ENCODE assay signal across 10 cellular contexts in genomic region chr19:11984986-11985385, GRCh38. TPM values are rescaled to one million over a fixed set of nuclear protein-coding genes. Genes with fewer than 3 reads are reported as not detected.
DNase-seq lines count a peak whose midpoint lies in the region; ATAC-seq and TF ChIP-seq lines count a peak whose summit lies in the region.
"Had no signal": no experiment of that assay in that cellular context is flagged by ENCODE, and none has a peak within 500 bp of the region (broad histone marks: within the 10 kb centered on the region; RNA-seq: fewer than 3 reads in every experiment).

No MANE protein-coding gene starts in this region.

- H3K79me2 ChIP-seq in GM23338 (replicated peaks; ENCODE audit: insufficient read depth) (peaks cover 16% of the 10 kb centered on the region), SU-DHL-6 (ENCODE audit: insufficient read depth, low read length) (peaks cover 19% of the 10 kb centered on the region)

- peaks cover 9% of the 10 kb centered on the region; the same call in 1 of the 2 replicates for H3K9me3 ChIP-seq in SU-DHL-6 (ENCODE audit: insufficient read depth, low read length)

- ATAC-seq in activated CD4-positive, alpha-beta T cell treated with anti-CD3 and anti-CD28 coated beads for 36 hours, result no peak
- no peak for ATAC-seq in GM23338
- ATAC-seq: left colon had no signal

- H3K9me2 ChIP-seq in GM23338 (ENCODE audit: insufficient read depth) (peaks cover 6% of the 10 kb centered on the region; the same call in 1 of the 2 replicates), SU-DHL-6 (replicated peaks; ENCODE audit: insufficient read depth, low read length) (no peaks in the 10 kb centered on the region)

- H3K27ac Mint-ChIP-seq in activated CD4-positive, alpha-beta T cell treated with anti-CD3 and anti-CD28 coated beads for 36 hours, result no peak overlapping the region
- no peak overlapping the region for H3K27ac Mint-ChIP-seq in activated CD4-positive, alpha-beta T cell treated with anti-CD3 and anti-CD28 coated beads, Interleukin-2, amount 10 ng/mL, durations not matched to agents 7 days and 5 days
- H3K27ac Mint-ChIP-seq in GM23338 (no peak overlapping the region), immature natural killer cell (no peak overlapping the region)

- H3K4me3 Mint-ChIP-seq in activated CD4-positive, alpha-beta T cell treated with anti-CD3 and anti-CD28 coated beads for 36 hours, result no peak overlapping the region
- no peak overlapping the region for H3K4me3 Mint-ChIP-seq in activated CD4-positive, alpha-beta T cell treated with anti-CD3 and anti-CD28 coated beads, Interleukin-2, amount 10 ng/mL, durations not matched to agents 7 days and 5 days
- H3K4me3 Mint-ChIP-seq in GM23338 (no peak overlapping the region), immature natural killer cell (no peak overlapping the region)
- H3K4me3 Mint-ChIP-seq: central memory CD8-positive, alpha-beta T cell had no signal

- peaks cover 10% of the 10 kb centered on the region for H4K20me1 ChIP-seq in GM23338 (replicated peaks; ENCODE audit: insufficient read depth)
- H4K20me1 ChIP-seq in SU-DHL-6 (ENCODE audit: low read depth, low read length), result peaks cover 6% of the 10 kb centered on the region; the same call in 1 of the 2 replicates

- peaks cover 14% of the 10 kb centered on the region for H3K36me3 ChIP-seq in GM23338 (ENCODE audit: insufficient read depth)
- peaks cover 5% of the 10 kb centered on the region; the same call in 1 of the 2 replicates for H3K36me3 ChIP-seq in SU-DHL-6 (ENCODE audit: low read length)

- H3K4me3 ChIP-seq in GM23338, result no peak overlapping the region
- no peak overlapping the region for H3K4me3 ChIP-seq in SU-DHL-6 (ENCODE audit: insufficient read depth, low read length, poor library complexity, severe bottlenecking)

- H3K4me1 ChIP-seq in GM23338 (ENCODE audit: insufficient read depth), result peaks cover 8% of the 10 kb centered on the region

- intact Hi-C loops in activated CD4-positive, alpha-beta T cell treated with anti-CD3 and anti-CD28 coated beads for 36 hours (cut with DNase I, micrococcal nuclease), result loop anchor here in 1 of 2 experiments (5.0 kb wide), 3 partner anchors 72 to 747 kb away; partner anchors contain the start of genes TRIR and ZNF440

- CTCF ChIA-PET in activated CD4-positive, alpha-beta T cell treated with anti-CD3 and anti-CD28 coated beads for 36 hours (lab: Charles Lee), result interaction anchor here (0.6 to 1.3 kb wide), 5 partner anchors 16 to 155 kb away, joined by 3 to 4 read pairs (median 3); partner anchors contain the start of gene ZNF20
- CTCF ChIA-PET in activated CD4-positive, alpha-beta T cell treated with anti-CD3 and anti-CD28 coated beads, Interleukin-2, amount 10 ng/mL, durations not matched to agents 7 days and 5 days (lab: Charles Lee), result no interaction called here

- H3K27me3 Mint-ChIP-seq in activated CD4-positive, alpha-beta T cell treated with anti-CD3 and anti-CD28 coated beads for 36 hours, result no peaks in the 10 kb centered on the region
- H3K27me3 Mint-ChIP-seq in activated CD4-positive, alpha-beta T cell treated with anti-CD3 and anti-CD28 coated beads, Interleukin-2, amount 10 ng/mL, durations not matched to agents 7 days and 5 days, result no peaks in the 10 kb centered on the region
- peaks cover 3% of the 10 kb centered on the region for H3K27me3 Mint-ChIP-seq in GM23338 (ENCODE audit: insufficient read depth, low read depth, poor library complexity)
- peaks cover 2 to 11% (median 2%) of the 10 kb centered on the region in 3 donors for H3K27me3 Mint-ChIP-seq in immature natural killer cell (ENCODE audit: low read depth in 3 of 3)
- H3K27me3 Mint-ChIP-seq: central memory CD8-positive, alpha-beta T cell had no signal

- H3F3A ChIP-seq in GM23338 (replicated peaks; ENCODE audit: low read depth) (no peaks in the 10 kb centered on the region), SU-DHL-6 (ENCODE audit: insufficient read depth) (peaks cover 5% of the 10 kb centered on the region)

- peaks cover 5% of the 10 kb centered on the region for H3K4me1 Mint-ChIP-seq in activated CD4-positive, alpha-beta T cell treated with anti-CD3 and anti-CD28 coated beads for 36 hours
- peaks cover 8% of the 10 kb centered on the region for H3K4me1 Mint-ChIP-seq in activated CD4-positive, alpha-beta T cell treated with anti-CD3 and anti-CD28 coated beads, Interleukin-2, amount 10 ng/mL, durations not matched to agents 7 days and 5 days
- no peaks in the 10 kb centered on the region for H3K4me1 Mint-ChIP-seq in GM23338
- H3K4me1 Mint-ChIP-seq in immature natural killer cell, result peaks cover 16 to 25% of the 10 kb centered on the region in 2 donors

- peak overlapping the region; percentile 23; the same call in 1 of the 2 replicates for H3K4me2 ChIP-seq in GM23338
- no peak overlapping the region for H3K4me2 ChIP-seq in SU-DHL-6 (ENCODE audit: low read depth, low read length, poor library complexity, severe bottlenecking)

- H3K27me3 ChIP-seq in GM23338 (ENCODE audit: insufficient read depth), result no peaks in the 10 kb centered on the region
- no peaks in the 10 kb centered on the region for H3K27me3 ChIP-seq in SU-DHL-6 (ENCODE audit: low read length)

- peak; percentile 23 for DNase-seq in activated CD4-positive, alpha-beta T cell treated with anti-CD3 and anti-CD28 coated beads for 36 hours
- no peak for DNase-seq in activated CD4-positive, alpha-beta T cell treated with anti-CD3 and anti-CD28 coated beads, Interleukin-2, amount 10 ng/mL, durations not matched to agents 7 days and 5 days
- peak; percentile 94 for DNase-seq in GM23338 (ENCODE audit: low spot score)
- peak in 2 of 3 donors; percentile 4 to 6 for DNase-seq in immature natural killer cell
- no peak for DNase-seq in superior temporal gyrus (ENCODE audit: extremely low spot score)
- DNase-seq in hepatic stellate cell (ENCODE audit: low spot score), result no peak
- DNase-seq in NCI-H2107 treated with DMSO at 0.1 percent for 48 hours (lab: John Stamatoyannopoulos, UW; ENCODE audit: unreplicated experiment), result no peak
- DNase-seq: left colon had no signal

- no peak overlapping the region for H2AFZ ChIP-seq in GM23338
- H2AFZ ChIP-seq in SU-DHL-6 (ENCODE audit: low read depth, low read length, severe bottlenecking), result no peak overlapping the region

- TF ChIP-seq CTCF in GM23338 (conservative IDR thresholded peaks at IDR 0.05; ENCODE audit: low read depth in 2 of 2), result peak; percentile 88 to 89
- TF ChIP-seq CTCF in SU-DHL-6 (IDR thresholded peaks at IDR 0.05; ENCODE audit: insufficient read depth, low read length, poor library complexity, severe bottlenecking), result peak; percentile 48

- H3K9me3 Mint-ChIP-seq in activated CD4-positive, alpha-beta T cell treated with anti-CD3 and anti-CD28 coated beads for 36 hours (ENCODE audit: low read depth), result peaks cover 20% of the 10 kb centered on the region
- peaks cover 24% of the 10 kb centered on the region for H3K9me3 Mint-ChIP-seq in activated CD4-positive, alpha-beta T cell treated with anti-CD3 and anti-CD28 coated beads, Interleukin-2, amount 10 ng/mL, durations not matched to agents 7 days and 5 days
- H3K9me3 Mint-ChIP-seq in GM23338 (peaks cover 91% of the 10 kb centered on the region), immature natural killer cell (peaks cover 13 to 26% (median 21%) of the 10 kb centered on the region in 6 donors)
- H3K9me3 Mint-ChIP-seq: central memory CD8-positive, alpha-beta T cell had no signal

- no peak overlapping the region for H3K27ac ChIP-seq in GM23338 (ENCODE audit: low read depth)
- no peak overlapping the region for H3K27ac ChIP-seq in SU-DHL-6 (ENCODE audit: low read depth, low read length)

- POLR2A ChIA-PET in activated CD4-positive, alpha-beta T cell treated with anti-CD3 and anti-CD28 coated beads for 36 hours (lab: Charles Lee), result interaction anchor here (0.7 kb wide), 1 partner anchor 107 kb away, joined by 3 read pairs; no protein-coding TSS in a partner anchor
- POLR2A ChIA-PET in activated CD4-positive, alpha-beta T cell treated with anti-CD3 and anti-CD28 coated beads, Interleukin-2, amount 10 ng/mL, durations not matched to agents 7 days and 5 days (lab: Charles Lee), result interaction anchor here (0.9 kb wide), 1 partner anchor 21 kb away, joined by 4 read pairs; no protein-coding TSS in a partner anchor

- no peak overlapping the region for H3K9ac ChIP-seq in SU-DHL-6 (ENCODE audit: low read length)

- H3K36me3 Mint-ChIP-seq in activated CD4-positive, alpha-beta T cell treated with anti-CD3 and anti-CD28 coated beads for 36 hours (ENCODE audit: low read depth), result peaks cover 7% of the 10 kb centered on the region
- H3K36me3 Mint-ChIP-seq in activated CD4-positive, alpha-beta T cell treated with anti-CD3 and anti-CD28 coated beads, Interleukin-2, amount 10 ng/mL, durations not matched to agents 7 days and 5 days (ENCODE audit: low read depth), result peaks cover 1% of the 10 kb centered on the region
- H3K36me3 Mint-ChIP-seq in GM23338 (ENCODE audit: low read depth), result peaks cover 22% of the 10 kb centered on the region
- H3K36me3 Mint-ChIP-seq in immature natural killer cell, result peaks cover 0 to 8% (median 3%) of the 10 kb centered on the region in 3 donors

TF ChIP-seq in GM23338, 12 proteins besides CTCF, POLR2A, EP300 and RAD21 (continues in another document):
- TF ChIP-seq ETS1 (IDR thresholded peaks at IDR 0.05) (no peak), EZH2phosphoT487 (IDR thresholded peaks at IDR 0.05; ENCODE audit: unreplicated experiment) (no peak), STAT1 (IDR thresholded peaks at IDR 0.05; ENCODE audit: unreplicated experiment) (no peak)

RNA-seq across cellular contexts. Expression of gene ZNF763, which starts 20.1 kb away (rescaled TPM):
- 1 to 10 TPM; 1.1 to 1.2 TPM for total RNA-seq in activated CD4-positive, alpha-beta T cell treated with anti-CD3 and anti-CD28 coated beads for 36 hours
- 1 to 10 TPM; 1.9 to 2.1 TPM for total RNA-seq in activated CD4-positive, alpha-beta T cell treated with anti-CD3 and anti-CD28 coated beads, Interleukin-2, amount 10 ng/mL, durations not matched to agents 7 days and 5 days
- total RNA-seq in GM23338 (2014; rRNA removed; shearing (Covaris generic)), result 0.87 and 2.2 TPM in 2 replicates
- 0.61 and 1.7 TPM in 2 replicates for polyA plus RNA-seq in GM23338 (2016; fragmentation: Nextera tagmentation; extraction: Ambion mirVana)
- 1 to 10 TPM in 2 of 3 donors, under 1 TPM in 1; 0.91 to 5.3 (median 2.9) TPM for polyA plus RNA-seq in immature natural killer cell

RNA-seq across cellular contexts. Expression of gene ZNF433, which starts 50.5 kb away (rescaled TPM):
- 1 to 10 TPM; 1.2 to 1.5 TPM for total RNA-seq in activated CD4-positive, alpha-beta T cell treated with anti-CD3 and anti-CD28 coated beads for 36 hours
- total RNA-seq in activated CD4-positive, alpha-beta T cell treated with anti-CD3 and anti-CD28 coated beads, Interleukin-2, amount 10 ng/mL, durations not matched to agents 7 days and 5 days, result under 1 TPM; 0.10 to 0.33 TPM
- total RNA-seq in GM23338 (2014; rRNA removed; shearing (Covaris generic)), result 2.0 and 9.8 TPM in 2 replicates
- polyA plus RNA-seq in GM23338 (2016; fragmentation: Nextera tagmentation; extraction: Ambion mirVana), result 3.4 and 4.1 TPM in 2 replicates
- polyA plus RNA-seq in immature natural killer cell, result 1 to 10 TPM; 4.5 to 6.5 (median 5.4) TPM

Comparison
In these comparisons a context has a peak if more than half of its experiments do, and no peak if none do; other contexts are left out.
1. DNase-seq: peak in activated CD4-positive, alpha-beta T cell treated with anti-CD3 and anti-CD28 coated beads for 36 hours (single experiment), GM23338 (single experiment) and immature natural killer cell (2 of 3); none in activated CD4-positive, alpha-beta T cell treated with anti-CD3 and anti-CD28 coated beads, Interleukin-2, amount 10 ng/mL, durations not matched to agents 7 days and 5 days (single experiment), superior temporal gyrus (single experiment), hepatic stellate cell (single experiment) and NCI-H2107 treated with DMSO at 0.1 percent for 48 hours (single experiment).